11 cellular contexts compared by ENCODE assay signal in genomic region chr11:118532091-118532490, GRCh38. TPM values are rescaled to one million over a fixed set of nuclear protein-coding genes. Genes with fewer than 3 reads are reported as not detected.
A peak's percentile ranks its signal among the peaks of the same experiment; 100 is the strongest.
DNase-seq lines count a peak whose midpoint lies in the region; ATAC-seq and TF ChIP-seq lines count a peak whose summit lies in the region.
"Had no signal": no experiment of that assay in that cellular context is flagged by ENCODE, and none has a peak within 500 bp of the region (broad histone marks: within the 10 kb centered on the region; RNA-seq: fewer than 3 reads in every experiment).

No MANE protein-coding gene starts in this region.

- 84% methylated on average over 10 of the region's 10 CpGs for WGBS in HUES64

- H3K79me2 ChIP-seq in ACC112 (ENCODE audit: control insufficient read depth, insufficient read depth, low read length, unreplicated experiment) = no peaks in the 10 kb centered on the region

- H3K27ac ChIP-seq in ACC112 (ENCODE audit: low read depth, low read length) (no peak overlapping the region), HUES64 (ENCODE audit: low read depth, low read length) (no peak overlapping the region)
- H3K27ac ChIP-seq: foreskin keratinocyte, pancreas had no signal

- H3K9me3 ChIP-seq in HUES64 (ENCODE audit: insufficient read depth, low read depth, low read length) = no peaks in the 10 kb centered on the region
- H3K9me3 ChIP-seq: pancreas had no signal

- TF ChIP-seq CTCF in choroid plexus epithelial cell (conservative IDR thresholded peaks at IDR 0.05; ENCODE audit: low read depth, low read length) = no peak
- TF ChIP-seq CTCF in foreskin fibroblast (IDR thresholded peaks at IDR 0.05; ENCODE audit: low read depth, low read length) = no peak

- no peaks in the 10 kb centered on the region for H3K27me3 Mint-ChIP-seq in naive B cell

- H3K27me3 ChIP-seq in ACC112 (ENCODE audit: insufficient read depth, low read length) (no peaks in the 10 kb centered on the region), HUES64 (ENCODE audit: insufficient read depth, low read length) (peaks cover 3% of the 10 kb centered on the region; the same call in 1 of the 2 replicates)
- H3K27me3 ChIP-seq: foreskin keratinocyte, pancreas had no signal

- no peaks in the 10 kb centered on the region for H3K36me3 Mint-ChIP-seq in naive B cell

- H3K36me3 ChIP-seq in ACC112 (ENCODE audit: insufficient read depth, low read length) (no peaks in the 10 kb centered on the region), HUES64 (ENCODE audit: insufficient read depth, low read length) (peaks cover 4% of the 10 kb centered on the region; the same call in 1 of the 2 replicates)
- H3K36me3 ChIP-seq: pancreas had no signal

- H3K4me1 ChIP-seq in ACC112 (ENCODE audit: control insufficient read depth, insufficient read depth, low read length, unreplicated experiment) = peaks cover 4% of the 10 kb centered on the region
- peaks cover 15% of the 10 kb centered on the region for H3K4me1 ChIP-seq in HUES64 (ENCODE audit: insufficient read depth, low read length)

- no peaks in the 10 kb centered on the region for H3K9me3 Mint-ChIP-seq in naive B cell

- peak overlapping the region; percentile 85 to 96 (median 94) for H3K4me3 Mint-ChIP-seq in naive B cell

- H3K27ac Mint-ChIP-seq in naive B cell = peak overlapping the region in 1 of 6 donors; percentile 49

- no peak for ATAC-seq in naive B cell (ENCODE audit: low read depth in 2 of 2)
- no peak for ATAC-seq in GM18498 (IDR thresholded peaks at IDR 0.05; ENCODE audit: unreplicated experiment)

- no peak overlapping the region for H3K9ac ChIP-seq in HUES64 (ENCODE audit: low read depth, low read length)

- no peak overlapping the region for H2AFZ ChIP-seq in ACC112 (ENCODE audit: low read length, unreplicated experiment)

- DNase-seq in choroid plexus epithelial cell (ENCODE audit: low read depth) (no peak), naive B cell (no peak), putamen (ENCODE audit: low spot score) (no peak), foreskin fibroblast (no peak)
- DNase-seq in activated effector memory CD4-positive, alpha-beta T cell treated with Interleukin-2 at 50 U/mL for 16 hours = no peak
- DNase-seq: foreskin keratinocyte, NCI-H146 had no signal

- H3K4me3 ChIP-seq in ACC112 (ENCODE audit: low read depth, low read length) = 0 out of 2 replicates have a peak overlapping the region, but pooled peaks have one; percentile 80
- peak overlapping the region; percentile 82 for H3K4me3 ChIP-seq in HUES64 (ENCODE audit: low read length)
- H3K4me3 ChIP-seq in choroid plexus epithelial cell (ENCODE audit: low read depth, low read length) = peak overlapping the region; percentile 79
- peak overlapping the region in 1 of 2 donors; percentile 80 for H3K4me3 ChIP-seq in foreskin fibroblast (ENCODE audit: low read depth in 1 of 2, low read length in 2 of 2)

- peaks cover 23 to 28% (median 26%) of the 10 kb centered on the region in 3 donors for H3K4me1 Mint-ChIP-seq in naive B cell

RNA-seq across cellular contexts. Expression of gene TMEM25, which starts 1.1 kb away (rescaled TPM):
- 8.2 TPM for polyA plus RNA-seq in HUES64 (2013, experiment 1 of 2)
- polyA plus RNA-seq in HUES64 (2013, experiment 2 of 2) = 8.7 TPM
- 10 to 100 TPM in 1 of 6 donors, 1 to 10 TPM in 5; 5.1 to 10.1 (median 7.7) TPM for polyA plus RNA-seq in naive B cell (ENCODE audit: low read depth in 6 of 6)

RNA-seq across cellular contexts. Expression of gene TTC36, which starts 4.8 kb away (rescaled TPM):
- not detected for polyA plus RNA-seq in HUES64 (2013, experiment 1 of 2)
- polyA plus RNA-seq in HUES64 (2013, experiment 2 of 2) = not detected
- polyA plus RNA-seq in naive B cell (ENCODE audit: low read depth in 6 of 6) = not detected
- polyA plus RNA-seq: foreskin keratinocyte had no signal

RNA-seq across cellular contexts. Expression of gene IFT46, which starts 33.6 kb away (rescaled TPM):
- 9.0 TPM for polyA plus RNA-seq in HUES64 (2013, experiment 1 of 2)
- polyA plus RNA-seq in HUES64 (2013, experiment 2 of 2) = 13.6 TPM
- polyA plus RNA-seq in naive B cell (ENCODE audit: low read depth in 6 of 6) = 1 to 10 TPM; 3.5 to 9.6 (median 6.3) TPM

RNA-seq across cellular contexts. Expression of gene ARCN1, which starts 40.1 kb away (rescaled TPM):
- polyA plus RNA-seq in HUES64 (2013, experiment 1 of 2) = 103 TPM
- 113 TPM for polyA plus RNA-seq in HUES64 (2013, experiment 2 of 2)
- polyA plus RNA-seq in naive B cell (ENCODE audit: low read depth in 6 of 6) = 100 to 1,000 TPM in 5 of 6 donors, 10 to 100 TPM in 1; 97.1 to 135 (median 122) TPM
